Comparison of ENCODE assay signal across 3 cellular contexts in genomic region chr6:170206317-170206621, GRCh38.
TF ChIP-seq lines count a peak whose summit lies in the region.

No MANE protein-coding gene starts in this region.

TF ChIP-seq in HEK293, 187 proteins besides CTCF, POLR2A, EP300 and RAD21:
- TF ChIP-seq PBX3 (CRISPR knock-in tag; IDR thresholded peaks at IDR 0.05) (no peak), ZFHX2 (tag by site-specific recombination; conservative IDR thresholded peaks at IDR 0.05) (0 out of 2 replicates have a peak, but pooled peaks have one; percentile 12)
TF ChIP-seq in HEK293: peak in this region for 1.

TF ChIP-seq in IMR-90, 13 proteins besides CTCF, POLR2A, EP300 and RAD21:
- TF ChIP-seq NFE2L2 (IDR thresholded peaks at IDR 0.05; ENCODE audit: low read depth, low read length) (no peak), MAFK (IDR thresholded peaks at IDR 0.05; ENCODE audit: low read depth, low read length) (no peak), CHD1 (IDR thresholded peaks at IDR 0.05; ENCODE audit: low read depth, low read length) (no peak), CEBPB (IDR thresholded peaks at IDR 0.05; ENCODE audit: low read depth, low read length) (no peak), BHLHE40 (IDR thresholded peaks at IDR 0.05; ENCODE audit: low read depth, low read length) (no peak), ELK1 (IDR thresholded peaks at IDR 0.05; ENCODE audit: borderline replicate concordance, low read depth, low read length) (no peak), SMC3 (IDR thresholded peaks at IDR 0.05; ENCODE audit: low read depth, low read length) (no peak), RFX5 (IDR thresholded peaks at IDR 0.05; ENCODE audit: low read depth, low read length) (no peak), MAZ (IDR thresholded peaks at IDR 0.05; ENCODE audit: borderline replicate concordance, low read depth, low read length) (no peak), FOS (IDR thresholded peaks at IDR 0.05; ENCODE audit: low read depth, low read length) (no peak), MXI1 (IDR thresholded peaks at IDR 0.05; ENCODE audit: borderline replicate concordance, low read depth, low read length) (no peak), RCOR1 (IDR thresholded peaks at IDR 0.05; ENCODE audit: insufficient replicate concordance, low read length) (no peak)
- TF ChIP-seq, protein P1, sequence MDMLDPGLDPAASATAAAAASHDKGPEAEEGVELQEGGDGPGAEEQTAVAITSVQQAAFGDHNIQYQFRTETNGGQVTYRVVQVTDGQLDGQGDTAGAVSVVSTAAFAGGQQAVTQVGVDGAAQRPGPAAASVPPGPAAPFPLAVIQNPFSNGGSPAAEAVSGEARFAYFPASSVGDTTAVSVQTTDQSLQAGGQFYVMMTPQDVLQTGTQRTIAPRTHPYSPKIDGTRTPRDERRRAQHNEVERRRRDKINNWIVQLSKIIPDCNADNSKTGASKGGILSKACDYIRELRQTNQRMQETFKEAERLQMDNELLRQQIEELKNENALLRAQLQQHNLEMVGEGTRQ (IDR thresholded peaks at IDR 0.05; ENCODE audit: low read depth, low read length) = no peak

TF ChIP-seq in H1, 55 proteins besides CTCF, POLR2A, EP300 and RAD21:
- TF ChIP-seq CBX8 (IDR thresholded peaks at IDR 0.05; ENCODE audit: borderline replicate concordance, low read depth, low read length) (no peak), RXRA (IDR thresholded peaks at IDR 0.05; ENCODE audit: insufficient read depth, low read depth, low read length) (no peak), ZNF274 (IDR thresholded peaks at IDR 0.05; ENCODE audit: borderline replicate concordance, extremely low read depth, low read length) (no peak), CHD2 (IDR thresholded peaks at IDR 0.05; ENCODE audit: low read length) (no peak), MAFK (IDR thresholded peaks at IDR 0.05; ENCODE audit: low read depth, low read length) (no peak), SP1 (IDR thresholded peaks at IDR 0.05; ENCODE audit: low read depth, low read length) (no peak), TCF12 (IDR thresholded peaks at IDR 0.05; ENCODE audit: low read depth, low read length) (no peak), TAF7 (optimal IDR thresholded peaks at IDR 0.05; ENCODE audit: borderline replicate concordance, low read depth, low read length) (no peak), KDM5A (IDR thresholded peaks at IDR 0.05; ENCODE audit: low read length) (no peak), BACH1 (IDR thresholded peaks at IDR 0.05; ENCODE audit: low read length) (no peak), GABPA (IDR thresholded peaks at IDR 0.05; ENCODE audit: borderline replicate concordance, insufficient read depth, low read length) (no peak), PHF8 (conservative IDR thresholded peaks at IDR 0.05; ENCODE audit: low read depth, low read length) (no peak), POLR2AphosphoS5 (IDR thresholded peaks at IDR 0.05; ENCODE audit: low read depth, low read length) (no peak)
- TF ChIP-seq, protein P2, sequence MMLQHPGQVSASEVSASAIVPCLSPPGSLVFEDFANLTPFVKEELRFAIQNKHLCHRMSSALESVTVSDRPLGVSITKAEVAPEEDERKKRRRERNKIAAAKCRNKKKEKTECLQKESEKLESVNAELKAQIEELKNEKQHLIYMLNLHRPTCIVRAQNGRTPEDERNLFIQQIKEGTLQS (IDR thresholded peaks at IDR 0.05; ENCODE audit: insufficient read depth, low read depth, low read length) = no peak
